Comparison of ENCODE assay signal across 15 cellular contexts in the genomic region with DNA sequence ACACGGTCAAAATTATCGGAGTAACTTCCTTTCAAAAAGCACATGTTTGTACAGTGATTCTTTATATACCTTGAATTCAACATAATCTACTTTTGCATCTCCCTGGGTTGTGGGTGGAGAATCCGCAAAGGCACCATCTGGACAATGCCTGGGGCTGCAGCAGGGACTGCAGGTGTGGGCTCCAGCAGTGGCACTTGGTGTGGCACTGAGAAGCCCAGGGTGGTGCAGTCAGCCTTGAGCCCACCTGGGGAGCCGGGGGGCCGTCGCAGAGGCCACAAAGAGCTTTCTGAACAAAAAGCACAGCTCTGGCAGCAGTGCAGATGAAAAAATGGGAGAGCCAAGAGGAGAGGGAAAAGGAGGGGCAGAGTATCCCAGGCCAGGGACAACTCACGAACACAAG.
"Had no signal": no experiment of that assay in that cellular context is flagged by ENCODE, and none has a peak within 500 bp of the region (broad histone marks: within the 10 kb centered on the region; RNA-seq: fewer than 3 reads in every experiment).

No MANE protein-coding gene starts in this region.

- H3K27me3 ChIP-seq: right lobe of liver had no signal

- H3K27ac ChIP-seq: right lobe of liver had no signal

- DNase-seq: activated B cell treated with CpG ODN at 0.5 μM for 24 hours; activated CD4-positive, alpha-beta T cell treated with anti-CD3 and anti-CD28 coated beads for 48 hours; activated CD8-positive, alpha-beta T cell treated with anti-CD3 and anti-CD28 coated beads for 36 hours; activated effector memory CD4-positive, alpha-beta T cell treated with Interleukin-2 at 50 U/mL for 16 hours; activated naive CD4-positive, alpha-beta T cell treated with anti-CD3 and anti-CD28 coated beads, Interleukin-2, amount 50 U/mL, for 16 hours; activated T-cell treated with anti-CD3 and anti-CD28 coated beads, Interleukin-2, amount 50 U/mL, for 4 hours; left ventricle myocardium superior; natural killer cell; right lobe of liver; stimulated activated CD4-positive, alpha-beta T cell treated with anti-CD3 and anti-CD28 coated beads, Interleukin-4, amount 100 ng/mL, for 4 hours; stimulated activated CD8-positive, alpha-beta memory T cell treated with anti-CD3 and anti-CD28 coated beads, Interleukin-4, amount 100 ng/mL, for 48 hours; stimulated activated naive CD8-positive, alpha-beta T cell treated with anti-CD3 and anti-CD28 coated beads, Interleukin-15, Interleukin-2, amounts not matched to agents 100 U/mL and 50 U/mL, for 24 hours had no signal

- H3K9me3 ChIP-seq: right lobe of liver had no signal

- H3K9me3 Mint-ChIP-seq: activated B cell treated with CpG ODN at 0.5 μM for 24 hours; activated CD8-positive, alpha-beta T cell treated with anti-CD3 and anti-CD28 coated beads for 36 hours; activated T-cell treated with anti-CD3 and anti-CD28 coated beads, Interleukin-2, amount 50 U/mL, for 4 hours; memory B cell; natural killer cell; type B pancreatic cell had no signal

- H3K4me3 Mint-ChIP-seq: activated B cell treated with CpG ODN at 0.5 μM for 24 hours; activated CD8-positive, alpha-beta T cell treated with anti-CD3 and anti-CD28 coated beads for 36 hours; activated T-cell treated with anti-CD3 and anti-CD28 coated beads, Interleukin-2, amount 50 U/mL, for 4 hours; memory B cell; natural killer cell; type B pancreatic cell had no signal

- H3K27ac Mint-ChIP-seq: activated B cell treated with CpG ODN at 0.5 μM for 24 hours; activated CD8-positive, alpha-beta T cell treated with anti-CD3 and anti-CD28 coated beads for 36 hours; memory B cell; natural killer cell; type B pancreatic cell had no signal

- H3K36me3 Mint-ChIP-seq: memory B cell, natural killer cell had no signal

- H3K27me3 Mint-ChIP-seq: type B pancreatic cell had no signal

- H3K4me3 ChIP-seq: right lobe of liver, smooth muscle cell had no signal

- H3K4me1 Mint-ChIP-seq: activated B cell treated with CpG ODN at 0.5 μM for 24 hours, memory B cell, natural killer cell had no signal

- H3K36me3 ChIP-seq: right lobe of liver had no signal

- H3K4me2 ChIP-seq: smooth muscle cell had no signal
